8 cellular contexts compared by ENCODE assay signal in the genomic region with DNA sequence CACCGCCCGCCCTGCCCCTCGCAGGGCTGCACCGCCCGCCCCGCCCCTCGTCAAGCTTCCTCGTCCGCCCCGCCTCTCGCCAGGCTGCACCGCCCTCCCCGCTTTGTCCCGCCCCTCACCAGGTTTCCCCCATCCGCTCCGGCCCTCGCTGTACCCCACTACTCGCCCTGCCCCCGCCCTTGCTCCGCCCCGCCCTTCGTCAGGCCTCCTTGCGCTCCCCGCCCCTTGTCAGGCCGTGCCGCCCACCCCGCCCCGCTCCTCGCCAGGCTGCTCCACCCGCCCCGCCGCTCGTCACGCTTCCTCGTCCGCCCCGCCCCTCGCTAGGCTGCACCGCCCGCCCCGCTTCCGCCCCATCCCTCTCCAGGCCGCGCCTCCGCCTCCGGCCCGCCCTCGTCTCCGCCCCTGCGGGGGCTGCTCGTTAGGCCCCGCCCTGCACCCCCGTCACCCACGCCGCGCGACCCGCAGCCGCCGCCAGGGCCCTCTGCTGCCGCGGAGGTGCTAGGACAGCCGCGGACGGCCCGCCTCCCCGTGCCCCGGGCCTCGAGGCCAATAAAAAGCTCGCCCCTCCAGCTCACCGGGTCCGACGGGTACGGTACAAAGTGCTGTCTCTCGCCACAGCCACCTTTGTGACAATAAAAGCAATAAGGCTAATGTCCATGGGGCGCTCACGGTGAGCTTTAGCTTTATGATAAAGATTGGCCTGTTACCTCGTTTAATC. TPM values are rescaled to one million over a fixed set of nuclear protein-coding genes. Genes with fewer than 3 reads are reported as not detected.
DNase-seq lines count a peak whose midpoint lies in the region; ATAC-seq and TF ChIP-seq lines count a peak whose summit lies in the region.

No MANE protein-coding gene starts in this region.

- H3K27me3 Mint-ChIP-seq in type B pancreatic cell: no peaks in the 10 kb centered on the region

- peaks cover 23% of the 10 kb centered on the region for H3K4me1 ChIP-seq in adipocyte (ENCODE audit: control insufficient read depth, insufficient read depth, low read length)
- H3K4me1 ChIP-seq in heart left ventricle: peaks cover 0 to 19% (median 11%) of the 10 kb centered on the region in 12 donors

- 1 to 3% (median 2%) methylated on average over 21 to 78 of the region's 78 CpGs for WGBS in heart left ventricle, 4 donors

- peak; percentile 63 for TF ChIP-seq CTCF in GM12875 (IDR thresholded peaks at IDR 0.05; ENCODE audit: borderline replicate concordance, insufficient read depth, low read depth, low read length)
- TF ChIP-seq CTCF in heart left ventricle (IDR thresholded peaks at IDR 0.05): peak; percentile 40 to 87 (median 74)
- TF ChIP-seq CTCF in type B pancreatic cell (conservative IDR thresholded peaks at IDR 0.05): peak; percentile 75

- H3K9me3 ChIP-seq in adipocyte (ENCODE audit: control insufficient read depth, low read length) (no peaks in the 10 kb centered on the region), heart left ventricle (peaks cover 0 to 6% (median 0%) of the 10 kb centered on the region in 12 donors)

- H3K27ac Mint-ChIP-seq in type B pancreatic cell: peak overlapping the region; percentile 87

- intact Hi-C loops in heart left ventricle (cut with DNase I) (loop anchor here in 6 of 10 donors (10.0 kb wide), 3 partner anchors 93 to 223 kb away; a partner anchor contains a TSS), posterior cingulate gyrus (cut with DNase I) (loop anchor here (5.0 to 10.0 kb wide), 3 partner anchors 111 to 154 kb away; a partner anchor contains a TSS)

- DNase-seq in NCI-H1417 (lab: John Stamatoyannopoulos, UW): peak; percentile 83 to 95 (median 89)
- peak; percentile 68 to 91 for DNase-seq in SW 1271 (lab: John Stamatoyannopoulos, UW)
- DNase-seq in adipocyte (ENCODE audit: low read depth): peak; percentile 99
- peak; percentile 99 to 100 (median 99) for DNase-seq in heart left ventricle
- peak; percentile 95 to 100 (median 98) for DNase-seq in posterior cingulate gyrus
- DNase-seq in type B pancreatic cell (ENCODE audit: extremely low spot score, unreplicated experiment): peak; percentile 99

- peak overlapping the region; percentile 77 to 99 (median 89) for H3K27ac ChIP-seq in heart left ventricle

- peak overlapping the region; percentile 86 for H3K4me3 Mint-ChIP-seq in type B pancreatic cell

- peak overlapping the region; percentile 78 for H3K9ac ChIP-seq in adipocyte (ENCODE audit: low read length)

- H3K36me3 ChIP-seq in adipocyte (ENCODE audit: control insufficient read depth, insufficient read depth, low read length, severe bottlenecking) (peaks cover 34% of the 10 kb centered on the region), heart left ventricle (peaks cover 0 to 34% (median 31%) of the 10 kb centered on the region in 9 donors)

- peak in 1 of 2 donors; percentile 40 for TF ChIP-seq POLR2A in heart left ventricle (IDR thresholded peaks at IDR 0.05)

- H3K4me1 Mint-ChIP-seq in type B pancreatic cell (ENCODE audit: unreplicated experiment): peaks cover 7% of the 10 kb centered on the region

- H3K27me3 ChIP-seq in adipocyte (replicated peaks; ENCODE audit: control insufficient read depth, insufficient read depth, low read length) (no peaks in the 10 kb centered on the region), heart left ventricle (no peaks in the 10 kb centered on the region)

- ATAC-seq in HG02840 (IDR thresholded peaks at IDR 0.05; ENCODE audit: low FRiP score, unreplicated experiment): peak; percentile 81
- ATAC-seq in heart left ventricle: peak; percentile 83 to 92 (median 88)

- H3K36me3 Mint-ChIP-seq in type B pancreatic cell: peaks cover 9% of the 10 kb centered on the region

- H3K4me3 ChIP-seq in GM12875 (ENCODE audit: low read depth, low read length): peak overlapping the region; percentile 40
- H3K4me3 ChIP-seq in adipocyte (ENCODE audit: low read length): peak overlapping the region; percentile 68
- H3K4me3 ChIP-seq in heart left ventricle: peak overlapping the region in 10 of 12 donors; percentile 20 to 95 (median 78)

- H3K9me3 Mint-ChIP-seq in type B pancreatic cell: no peaks in the 10 kb centered on the region

RNA-seq across cellular contexts. Expression of a gene that starts 0.6 kb away (rescaled TPM):
- total RNA-seq in heart left ventricle (100 to 1,000 TPM in 1 of 9 donors, 10 to 100 TPM in 8; 61.8 to 101 (median 73.4) TPM), type B pancreatic cell (ENCODE audit: low replicate concordance) (54.1 and 56.1 TPM in 2 replicates)
- 10 to 100 TPM; 61.3 to 69.6 TPM for polyA plus RNA-seq in heart left ventricle

RNA-seq across cellular contexts. Expression of a gene that starts 29.9 kb away (rescaled TPM):
- total RNA-seq in heart left ventricle (over 10,000 TPM in 8 of 9 donors, 1,000 to 10,000 TPM in 1; 9,618 to 28,674 (median 17,979) TPM), type B pancreatic cell (ENCODE audit: low replicate concordance) (1.4 and 9.3 TPM in 2 replicates)
- polyA plus RNA-seq in heart left ventricle: over 10,000 TPM; 15,024 to 19,385 TPM

RNA-seq across cellular contexts. Expression of a gene that starts 46.4 kb away (rescaled TPM):
- total RNA-seq in heart left ventricle (100 to 1,000 TPM in 6 of 9 donors, 10 to 100 TPM in 3; 93.6 to 150 (median 114) TPM), type B pancreatic cell (ENCODE audit: low replicate concordance) (11.5 and 49.4 TPM in 2 replicates)
- 10 to 100 TPM; 64.8 to 92.2 TPM for polyA plus RNA-seq in heart left ventricle

RNA-seq across cellular contexts. Expression of a gene that starts 55.7 kb away (rescaled TPM):
- not detected for total RNA-seq in heart left ventricle
- polyA plus RNA-seq in heart left ventricle: not detected
- total RNA-seq in type B pancreatic cell (ENCODE audit: low replicate concordance): not detected in 2 replicates

Comparison
In these comparisons a context has a peak if more than half of its experiments do, and no peak if none do; other contexts are left out.
1. Peak in every context shown above with its lines: DNase-seq, ATAC-seq, H3K4me3 ChIP-seq and H3K27ac ChIP-seq.
2. RNA of a gene that starts 29.9 kb away (total RNA-seq): 9,618 to 28,674 TPM in heart left ventricle; 1.4 to 9.3 TPM in type B pancreatic cell; every median in the first group is over 100 times any median in the second.